ENCODE assay signal across 8 cellular contexts in genomic region chr2:128347701-128348504, GRCh38. TPM values are rescaled to one million over a fixed set of nuclear protein-coding genes. Genes with fewer than 3 reads are reported as not detected.
DNase-seq lines count a peak whose midpoint lies in the region; ATAC-seq and TF ChIP-seq lines count a peak whose summit lies in the region.

No MANE protein-coding gene starts in this region.

- no peak overlapping the region for H3K4me2 ChIP-seq in Karpas-422 (ENCODE audit: low read depth, low read length, poor library complexity, severe bottlenecking)

- H3K27ac ChIP-seq in lung (ENCODE audit: low read depth in 1 of 2, low read length in 1 of 2) (peak overlapping the region in 1 of 2 donors; percentile 65), transverse colon (peak overlapping the region; percentile 59 to 71 (median 68)), Karpas-422 (ENCODE audit: low read length) (no peak overlapping the region)

- no peak for TF ChIP-seq POLR2A in transverse colon (IDR thresholded peaks at IDR 0.05)

- ATAC-seq in lung (ENCODE audit: insufficient read depth, low FRiP score) (peak; percentile 53), GM21576 (IDR thresholded peaks at IDR 0.05; ENCODE audit: unreplicated experiment) (no peak)

- no peaks in the 10 kb centered on the region for H4K20me1 ChIP-seq in Karpas-422 (ENCODE audit: insufficient read depth, low read depth, low read length)

- TF ChIP-seq CTCF in lung (IDR thresholded peaks at IDR 0.05; ENCODE audit: control extremely low read depth, extremely low read depth), result no peak
- no peak for TF ChIP-seq CTCF in transverse colon (IDR thresholded peaks at IDR 0.05)

- H3K4me1 ChIP-seq in lung (ENCODE audit: control insufficient read depth in 2 of 2, insufficient read depth in 2 of 2, low read length in 2 of 2) (peaks cover 6 to 8% of the 10 kb centered on the region in 2 donors), transverse colon (peaks cover 9 to 14% (median 11%) of the 10 kb centered on the region in 4 donors), Karpas-422 (ENCODE audit: low read length) (no peaks in the 10 kb centered on the region)

- 52 to 76% methylated on average over 16 of the region's 16 CpGs for WGBS in lung, 2 donors
- 60% methylated on average over 16 of the region's 16 CpGs; no CpG with 5 or more reads in 1 of the 2 donors for WGBS in transverse colon (ENCODE audit: low coverage in 1 of 2), 2 donors

- no peaks in the 10 kb centered on the region for H3K27me3 ChIP-seq in lung (ENCODE audit: control insufficient read depth, insufficient read depth)
- H3K27me3 ChIP-seq in transverse colon, result no peaks in the 10 kb centered on the region
- H3K27me3 ChIP-seq in Karpas-422 (ENCODE audit: low read length), result no peaks in the 10 kb centered on the region

- no peaks in the 10 kb centered on the region for H3K9me2 ChIP-seq in Karpas-422 (replicated peaks; ENCODE audit: insufficient read depth, low read length)

- in situ Hi-C loops in transverse colon (cut with MboI; ENCODE audit: low pct_ligation_motif_present in 1 of 4, low pct_unique_long_range_greater_than_20kb in 1 of 4, low sequenced_read_pairs in 3 of 4), result no loop called here

- H3K9me3 ChIP-seq in lung (ENCODE audit: control insufficient read depth in 2 of 2, insufficient read depth in 1 of 2, low read length in 1 of 2) (peaks cover 0 to 3% of the 10 kb centered on the region in 2 donors), transverse colon (no peaks in the 10 kb centered on the region), Karpas-422 (ENCODE audit: low read length) (no peaks in the 10 kb centered on the region)

- H3K9ac ChIP-seq in Karpas-422 (ENCODE audit: low read length), result no peak overlapping the region

- no peak overlapping the region for H3K4me3 ChIP-seq in lung
- H3K4me3 ChIP-seq in transverse colon, result no peak overlapping the region
- no peak overlapping the region for H3K4me3 ChIP-seq in Karpas-422 (ENCODE audit: low read length)

- H3K79me2 ChIP-seq in Karpas-422 (ENCODE audit: low read length), result no peaks in the 10 kb centered on the region

- H2AFZ ChIP-seq in Karpas-422 (ENCODE audit: low read length), result no peak overlapping the region

- DNase-seq in NCI-H2029 treated with DMSO at 0.1 percent for 48 hours (lab: John Stamatoyannopoulos, UW) (peak; percentile 6), dermis microvascular lymphatic vessel endothelial cell (ENCODE audit: low read depth in 2 of 2) (peak; percentile 30 to 37), lung (ENCODE audit: low spot score) (peak; percentile 48), transverse colon (peak; percentile 30), KG1 (lab: John Stamatoyannopoulos, UW) (no peak), Karpas-422 (no peak), HUDEP-2 (lab: John Stamatoyannopoulos, UW; ENCODE audit: unreplicated experiment in 76 of 76) (no peak)

- no peak for TF ChIP-seq EP300 in transverse colon (IDR thresholded peaks at IDR 0.05; ENCODE audit: low read depth)

- no peaks in the 10 kb centered on the region for H3K36me3 ChIP-seq in lung (ENCODE audit: control insufficient read depth in 2 of 2, insufficient read depth in 2 of 2, low read length in 2 of 2)
- no peaks in the 10 kb centered on the region for H3K36me3 ChIP-seq in transverse colon
- no peaks in the 10 kb centered on the region for H3K36me3 ChIP-seq in Karpas-422 (ENCODE audit: insufficient read depth, low read length)

- intact Hi-C loops in transverse colon (cut with DNase I; ENCODE audit: low total_unique reads), result no loop called here

RNA-seq across cellular contexts. Expression of gene HS6ST1, which starts 29.2 kb away (rescaled TPM):
- total RNA-seq in dermis microvascular lymphatic vessel endothelial cell (8.3 and 12.4 TPM in 2 replicates), lung (10 to 100 TPM; 27.1 to 37.7 TPM), transverse colon (10 to 100 TPM; 16.1 to 38.6 (median 26.5) TPM)
- polyA plus RNA-seq in lung, result 10 to 100 TPM; 15.1 to 31.0 TPM
- 3.3 and 5.9 TPM in 2 replicates for total RNA-seq in Karpas-422 (2014; rRNA removed; shearing (Covaris generic); ENCODE audit: low replicate concordance)

Comparison
In these comparisons a context has a peak if more than half of its experiments do, and no peak if none do; other contexts are left out.
1. DNase-seq: peak in NCI-H2029 treated with DMSO at 0.1 percent for 48 hours (single experiment), dermis microvascular lymphatic vessel endothelial cell (2 of 2), lung (single experiment) and transverse colon (single experiment); none in KG1 (single experiment), Karpas-422 (single experiment) and HUDEP-2 (0 of 76).